Comparison of ENCODE assay signal across 20 cellular contexts in genomic region chr10:130472236-130472635, GRCh38.
"Had no signal": no experiment of that assay in that cellular context is flagged by ENCODE, and none has a peak within 500 bp of the region (broad histone marks: within the 10 kb centered on the region; RNA-seq: fewer than 3 reads in every experiment).

No MANE protein-coding gene starts in this region.

- H3K27me3 ChIP-seq: SJSA1 had no signal

- DNase-seq: KBM-7, MV-4-11, NCI-H1048, NCI-H1105, NCI-H1417, NCI-H1436 treated with DMSO at 0.1 percent for 48 hours, NCI-H1694, NCI-H187 treated with DMSO at 0.1 percent for 48 hours, NCI-H2029 treated with DMSO at 0.1 percent for 48 hours, NCI-H345, NCI-H446 treated with DMSO at 0.1 percent for 48 hours, NCI-H510A treated with DMSO at 0.1 percent for 48 hours, NCI-H526, NCI-H774, Right ventricle myocardium superior, RPMI8226, SIG-M5 had no signal

- FAIRE-seq: RCC 7860 had no signal

- H3K27ac ChIP-seq: SJSA1, SK-N-MC had no signal

- H3K36me3 ChIP-seq: SJSA1 had no signal

- H3K4me3 ChIP-seq: SJSA1, SK-N-MC had no signal

- H3K4me1 ChIP-seq: SJSA1 had no signal
